Comparison of ENCODE assay signal across 8 cellular contexts in genomic region chr6:154303642-154304041, GRCh38. TPM values are rescaled to one million over a fixed set of nuclear protein-coding genes. Genes with fewer than 3 reads are reported as not detected.
DNase-seq lines count a peak whose midpoint lies in the region; TF ChIP-seq lines count a peak whose summit lies in the region.
"Not testable (repeated sequence)": the region's sequence is repeated elsewhere in the genome, so short reads cannot be mapped to it uniquely, and the experiment has no call there.

No MANE protein-coding gene starts in this region.

- not testable (repeated sequence) for H3K9ac ChIP-seq in adipocyte (ENCODE audit: low read length)

- not testable (repeated sequence) for H3K9me3 ChIP-seq in PC-9 (ENCODE audit: insufficient read depth, low read depth); adipocyte (ENCODE audit: control insufficient read depth, low read length)

- peak overlapping the region; percentile 41; the same call in 1 of the 2 replicates for H3K4me2 ChIP-seq in PC-9

- not testable (repeated sequence) for BruUV-seq in PC-9 (replicated peaks; lab: Mats Ljungman, UMichigan)

- POLR2A ChIA-PET in PC-9 (lab: Charles Lee; ENCODE audit: unreplicated experiment), result interaction anchor here (0.6 kb wide), 1 partner anchor 24 kb away, joined by 3 read pairs; no protein-coding TSS in a partner anchor

- H3K9me2 ChIP-seq in PC-9 (ENCODE audit: insufficient read depth), result not testable (repeated sequence)

- H3K27ac ChIP-seq in PC-9, result not testable (repeated sequence)

- H3F3A ChIP-seq in PC-9 (ENCODE audit: insufficient read depth, low read depth), result not testable (repeated sequence)

- H3K4me1 ChIP-seq in PC-9 (replicated peaks; ENCODE audit: insufficient read depth), result peaks cover 18% of the 10 kb centered on the region
- H3K4me1 ChIP-seq in adipocyte (ENCODE audit: control insufficient read depth, insufficient read depth, low read length), result not testable (repeated sequence)

- not testable (repeated sequence) for H3K79me2 ChIP-seq in PC-9 (ENCODE audit: low read depth)

- intact Hi-C loops in PC-9 (cut with micrococcal nuclease; ENCODE audit: unreplicated experiment), result not testable (repeated sequence)

- not testable (repeated sequence) for H3K36me3 ChIP-seq in PC-9 (ENCODE audit: low read depth); adipocyte (ENCODE audit: control insufficient read depth, insufficient read depth, low read length, severe bottlenecking)

- H4K20me1 ChIP-seq in PC-9 (ENCODE audit: insufficient read depth), result not testable (repeated sequence)

- not testable (repeated sequence) for TF ChIP-seq CTCF in PC-9 (conservative IDR thresholded peaks at IDR 0.05); choroid plexus epithelial cell (conservative IDR thresholded peaks at IDR 0.05; ENCODE audit: low read depth, low read length); foreskin fibroblast (IDR thresholded peaks at IDR 0.05; ENCODE audit: low read depth, low read length)

- H3K4me3 ChIP-seq in PC-9; adipocyte (ENCODE audit: low read length); choroid plexus epithelial cell (ENCODE audit: low read depth, low read length); foreskin fibroblast (ENCODE audit: low read depth in 1 of 2, low read length in 2 of 2): not testable (repeated sequence)

- H2AFZ ChIP-seq in PC-9, result not testable (repeated sequence)

- H3K27me3 ChIP-seq in PC-9 (ENCODE audit: insufficient read depth, low read depth); adipocyte (replicated peaks; ENCODE audit: control insufficient read depth, insufficient read depth, low read length): not testable (repeated sequence)

- CTCF ChIA-PET in PC-9 (lab: Charles Lee), result not testable (repeated sequence)

- DNase-seq in EH (ENCODE audit: low read depth) (peak; percentile 60), HT1080 (ENCODE audit: low read depth) (peak; percentile 74), MV-4-11 (lab: John Stamatoyannopoulos, UW) (peak; percentile 42), PC-9 (peak; percentile 16 to 67), adipocyte (ENCODE audit: low read depth) (peak; percentile 9), choroid plexus epithelial cell (ENCODE audit: low read depth) (peak; percentile 25), foreskin fibroblast (peak; percentile 38 to 71), renal cortical epithelial cell (ENCODE audit: low read depth) (peak; percentile 92)

RNA-seq across cellular contexts. Expression of gene IPCEF1, which starts 53.0 kb away (rescaled TPM):
- total RNA-seq in HT1080 (2014; rRNA removed; shearing (Covaris generic)), result not detected in 2 replicates
- 0.08 TPM in 1 of 2 replicates, not detected in the other for polyA plus RNA-seq in HT1080 (2015; cell fraction: cytosol; rRNA removed)
- 0.01 TPM in 1 of 2 replicates, not detected in the other for polyA plus RNA-seq in HT1080 (2015; cell fraction: nucleus; rRNA removed)
- total RNA-seq in PC-9 (2021), result 0.28 and 0.57 TPM in 2 replicates
- 0.40 and 1.7 TPM in 2 replicates for total RNA-seq in renal cortical epithelial cell

Comparison
In these comparisons a context has a peak if more than half of its experiments do, and no peak if none do; other contexts are left out.
1. DNase-seq: peak in every context shown above with its lines; median percentile 92 in renal cortical epithelial cell; 74 in HT1080; 60 in EH; 54 in foreskin fibroblast; 42 in MV-4-11; 42 in PC-9; 25 in choroid plexus epithelial cell; 9 in adipocyte.